7 cellular contexts compared by ENCODE assay signal in genomic region chr14:69475194-69475818, GRCh38. TPM values are rescaled to one million over a fixed set of nuclear protein-coding genes. Genes with fewer than 3 reads are reported as not detected.
DNase-seq lines count a peak whose midpoint lies in the region; ATAC-seq and TF ChIP-seq lines count a peak whose summit lies in the region.

No MANE protein-coding gene starts in this region.

- ATAC-seq in HG02623 (IDR thresholded peaks at IDR 0.05; ENCODE audit: unreplicated experiment) (no peak), HG03135 (IDR thresholded peaks at IDR 0.05; ENCODE audit: unreplicated experiment) (no peak)

- peak; percentile 49 for TF ChIP-seq CTCF in SU-DHL-6 (IDR thresholded peaks at IDR 0.05; ENCODE audit: insufficient read depth, low read length, poor library complexity, severe bottlenecking)
- peak; percentile 19 for TF ChIP-seq CTCF in liver (IDR thresholded peaks at IDR 0.05; ENCODE audit: low read depth, low read length, missing input control)

- peak in 1 of 2 donors; percentile 22 for TF ChIP-seq RAD21 in liver (IDR thresholded peaks at IDR 0.05)

- no peak overlapping the region for H3K27ac ChIP-seq in SU-DHL-6 (ENCODE audit: low read depth, low read length)
- no peak overlapping the region for H3K27ac ChIP-seq in liver (ENCODE audit: low read depth in 1 of 2, low read length in 2 of 2)

- H4K20me1 ChIP-seq in SU-DHL-6 (ENCODE audit: low read depth, low read length), result no peaks in the 10 kb centered on the region

- no peak overlapping the region for H2AFZ ChIP-seq in SU-DHL-6 (ENCODE audit: low read depth, low read length, severe bottlenecking)

- no peaks in the 10 kb centered on the region for H3K27me3 ChIP-seq in SU-DHL-6 (ENCODE audit: low read length)
- H3K27me3 ChIP-seq in liver (ENCODE audit: control insufficient read depth in 4 of 4, insufficient read depth in 4 of 4, low read length in 3 of 4), result no peaks in the 10 kb centered on the region

- DNase-seq in EL, result peak; percentile 18
- peak; percentile 27 for DNase-seq in KBM-7
- DNase-seq in medulla oblongata (ENCODE audit: extremely low spot score), result no peak

- H3K9me2 ChIP-seq in SU-DHL-6 (replicated peaks; ENCODE audit: insufficient read depth, low read length), result no peaks in the 10 kb centered on the region

- H3F3A ChIP-seq in SU-DHL-6 (ENCODE audit: insufficient read depth), result no peaks in the 10 kb centered on the region

- in situ Hi-C loops in KBM-7 (cut with MboI; ENCODE audit: low pct_unique_long_range_greater_than_20kb, low sequenced_read_pairs), result no loop called here

- WGBS in liver, result 79% methylated on average over 8 of the region's 8 CpGs

- H3K36me3 ChIP-seq in SU-DHL-6 (ENCODE audit: low read length) (no peaks in the 10 kb centered on the region), liver (ENCODE audit: control insufficient read depth in 4 of 4, insufficient read depth in 3 of 4, low read depth in 1 of 4, low read length in 3 of 4) (no peaks in the 10 kb centered on the region)

- no peaks in the 10 kb centered on the region for H3K4me1 ChIP-seq in liver (ENCODE audit: control insufficient read depth in 4 of 4, insufficient read depth in 4 of 4, low read length in 3 of 4)

- no peak overlapping the region for H3K4me3 ChIP-seq in SU-DHL-6 (ENCODE audit: insufficient read depth, low read length, poor library complexity, severe bottlenecking)
- H3K4me3 ChIP-seq in liver (ENCODE audit: low read depth in 1 of 3, low read length in 3 of 3), result no peak overlapping the region

- H3K79me2 ChIP-seq in SU-DHL-6 (ENCODE audit: insufficient read depth, low read length), result no peaks in the 10 kb centered on the region

- H3K9me3 ChIP-seq in SU-DHL-6 (ENCODE audit: insufficient read depth, low read length) (no peaks in the 10 kb centered on the region), liver (ENCODE audit: control insufficient read depth in 4 of 4, low read length in 3 of 4) (no peaks in the 10 kb centered on the region)

- H3K9ac ChIP-seq in SU-DHL-6 (ENCODE audit: low read length) (no peak overlapping the region), liver (ENCODE audit: low read depth in 1 of 2, low read length in 2 of 2) (no peak overlapping the region)

- H3K4me2 ChIP-seq in SU-DHL-6 (ENCODE audit: low read depth, low read length, poor library complexity, severe bottlenecking), result no peak overlapping the region

TF ChIP-seq in liver, 16 proteins besides CTCF, POLR2A, EP300 and RAD21:
- TF ChIP-seq TAF1 (conservative IDR thresholded peaks at IDR 0.05), result no peak
- no peak for TF ChIP-seq HNF4A (conservative IDR thresholded peaks at IDR 0.05)
- TF ChIP-seq YY1 (IDR thresholded peaks at IDR 0.05), result no peak
- TF ChIP-seq FOXA2 (IDR thresholded peaks at IDR 0.05), result no peak
- no peak for TF ChIP-seq FOXA1 (IDR thresholded peaks at IDR 0.05)
- no peak for TF ChIP-seq ZBTB33 (IDR thresholded peaks at IDR 0.05)
- no peak for TF ChIP-seq ATF3 (IDR thresholded peaks at IDR 0.05)
- TF ChIP-seq JUND (IDR thresholded peaks at IDR 0.05), result no peak
- TF ChIP-seq REST (IDR thresholded peaks at IDR 0.05), result no peak
- no peak for TF ChIP-seq MAX (IDR thresholded peaks at IDR 0.05)
- no peak for TF ChIP-seq RXRA (IDR thresholded peaks at IDR 0.05)
- TF ChIP-seq HNF4G (IDR thresholded peaks at IDR 0.05), result no peak
- TF ChIP-seq GABPA (IDR thresholded peaks at IDR 0.05 in 1 of 2, conservative IDR thresholded peaks at IDR 0.05 in 1 of 2), result no peak
- no peak for TF ChIP-seq SP1 (IDR thresholded peaks at IDR 0.05)
- no peak for TF ChIP-seq EGR1 (IDR thresholded peaks at IDR 0.05; ENCODE audit: low read depth in 2 of 2)
- no peak for TF ChIP-seq NR2F2 (IDR thresholded peaks at IDR 0.05)

RNA-seq across cellular contexts. Expression of gene PLEKHD1, which starts 9.2 kb away (rescaled TPM):
- total RNA-seq in liver, result under 1 TPM; 0.05 to 0.08 TPM
- polyA plus RNA-seq in liver, result under 1 TPM in 1 of 2 donors, not detected in 1; 0.06 TPM
